Comparison of ENCODE assay signal across 14 cellular contexts in the genomic region with DNA sequence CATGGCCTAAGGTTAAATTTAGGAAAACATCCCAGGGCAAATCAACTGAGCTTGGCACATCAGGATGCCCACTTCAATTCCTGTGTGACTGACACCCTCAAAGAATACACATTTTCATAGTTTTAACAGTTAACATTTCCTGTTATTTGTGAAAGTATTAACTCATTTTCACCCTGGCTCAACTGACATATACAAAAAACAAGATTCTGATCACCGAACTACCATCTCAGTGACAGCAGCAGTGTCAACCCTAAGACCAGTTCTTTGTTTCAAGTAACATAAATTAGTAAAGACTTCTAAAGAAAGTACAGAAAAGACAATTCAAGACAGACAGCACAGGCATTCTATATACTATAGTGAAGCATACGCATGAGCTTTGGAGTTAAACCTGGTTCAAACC.
DNase-seq lines count a peak whose midpoint lies in the region; ATAC-seq lines count a peak whose summit lies in the region.
"Had no signal": no experiment of that assay in that cellular context is flagged by ENCODE, and none has a peak within 500 bp of the region (broad histone marks: within the 10 kb centered on the region; RNA-seq: fewer than 3 reads in every experiment).

No MANE protein-coding gene starts in this region.

- H3K27ac Mint-ChIP-seq in activated naive CD4-positive, alpha-beta T cell treated with anti-CD3 and anti-CD28 coated beads for 36 hours = peak overlapping the region; percentile 59
- no peak overlapping the region for H3K27ac Mint-ChIP-seq in activated naive CD4-positive, alpha-beta T cell treated with anti-CD3 and anti-CD28 coated beads, Interleukin-2, amount 10 ng/mL, durations not matched to agents 7 days and 5 days
- H3K27ac Mint-ChIP-seq in T-cell (peak overlapping the region; percentile 70 to 78), memory B cell (peak overlapping the region; percentile 85)
- H3K27ac Mint-ChIP-seq in stimulated activated naive CD8-positive, alpha-beta T cell treated with anti-CD3 and anti-CD28 coated beads, Interleukin-15, amount 100 ng/mL, for 72 hours = peak overlapping the region; percentile 90 to 91

- intact Hi-C loops in activated naive CD4-positive, alpha-beta T cell treated with anti-CD3 and anti-CD28 coated beads for 36 hours (cut with micrococcal nuclease) = no loop called here

- peaks cover 36% of the 10 kb centered on the region for H3K4me1 Mint-ChIP-seq in activated naive CD4-positive, alpha-beta T cell treated with anti-CD3 and anti-CD28 coated beads for 36 hours (ENCODE audit: low read depth)
- H3K4me1 Mint-ChIP-seq in activated naive CD4-positive, alpha-beta T cell treated with anti-CD3 and anti-CD28 coated beads, Interleukin-2, amount 10 ng/mL, durations not matched to agents 7 days and 5 days = peaks cover 20% of the 10 kb centered on the region
- H3K4me1 Mint-ChIP-seq in T-cell = peaks cover 22 to 44% (median 43%) of the 10 kb centered on the region in 3 donors
- H3K4me1 Mint-ChIP-seq in memory B cell = peaks cover 19% of the 10 kb centered on the region
- peaks cover 43% of the 10 kb centered on the region for H3K4me1 Mint-ChIP-seq in stimulated activated naive CD8-positive, alpha-beta T cell treated with anti-CD3 and anti-CD28 coated beads, Interleukin-15, amount 100 ng/mL, for 72 hours

- H3K27me3 Mint-ChIP-seq in activated naive CD4-positive, alpha-beta T cell treated with anti-CD3 and anti-CD28 coated beads for 36 hours (ENCODE audit: low read depth) = no peaks in the 10 kb centered on the region
- no peaks in the 10 kb centered on the region for H3K27me3 Mint-ChIP-seq in activated naive CD4-positive, alpha-beta T cell treated with anti-CD3 and anti-CD28 coated beads, Interleukin-2, amount 10 ng/mL, durations not matched to agents 7 days and 5 days
- H3K27me3 Mint-ChIP-seq in T-cell = no peaks in the 10 kb centered on the region
- H3K27me3 Mint-ChIP-seq in memory B cell = no peaks in the 10 kb centered on the region
- H3K27me3 Mint-ChIP-seq in stimulated activated naive CD8-positive, alpha-beta T cell treated with anti-CD3 and anti-CD28 coated beads, Interleukin-15, amount 100 ng/mL, for 72 hours = no peaks in the 10 kb centered on the region

- H3K9me3 Mint-ChIP-seq in activated naive CD4-positive, alpha-beta T cell treated with anti-CD3 and anti-CD28 coated beads for 36 hours = no peaks in the 10 kb centered on the region
- H3K9me3 Mint-ChIP-seq in activated naive CD4-positive, alpha-beta T cell treated with anti-CD3 and anti-CD28 coated beads, Interleukin-2, amount 10 ng/mL, durations not matched to agents 7 days and 5 days = no peaks in the 10 kb centered on the region
- H3K9me3 Mint-ChIP-seq in T-cell = no peaks in the 10 kb centered on the region
- H3K9me3 Mint-ChIP-seq in memory B cell = no peaks in the 10 kb centered on the region
- H3K9me3 Mint-ChIP-seq in stimulated activated naive CD8-positive, alpha-beta T cell treated with anti-CD3 and anti-CD28 coated beads, Interleukin-15, amount 100 ng/mL, for 72 hours = no peaks in the 10 kb centered on the region

- CTCF ChIA-PET in activated naive CD4-positive, alpha-beta T cell treated with anti-CD3 and anti-CD28 coated beads for 36 hours (lab: Charles Lee) = no interaction called here
- CTCF ChIA-PET in activated naive CD4-positive, alpha-beta T cell treated with anti-CD3 and anti-CD28 coated beads, Interleukin-2, amount 10 ng/mL, durations not matched to agents 7 days and 5 days (lab: Charles Lee) = no interaction called here
- CTCF ChIA-PET in T-cell (lab: Charles Lee) = no interaction called here

- no peak overlapping the region for H3K4me3 Mint-ChIP-seq in activated naive CD4-positive, alpha-beta T cell treated with anti-CD3 and anti-CD28 coated beads for 36 hours
- H3K4me3 Mint-ChIP-seq in activated naive CD4-positive, alpha-beta T cell treated with anti-CD3 and anti-CD28 coated beads, Interleukin-2, amount 10 ng/mL, durations not matched to agents 7 days and 5 days = no peak overlapping the region
- H3K4me3 Mint-ChIP-seq in T-cell = no peak overlapping the region
- no peak overlapping the region for H3K4me3 Mint-ChIP-seq in memory B cell
- H3K4me3 Mint-ChIP-seq in stimulated activated naive CD8-positive, alpha-beta T cell treated with anti-CD3 and anti-CD28 coated beads, Interleukin-15, amount 100 ng/mL, for 72 hours = peak overlapping the region in 1 of 2 donors; percentile 5

- DNase-seq in activated naive CD4-positive, alpha-beta T cell treated with anti-CD3 and anti-CD28 coated beads for 36 hours = no peak
- DNase-seq in activated naive CD4-positive, alpha-beta T cell treated with anti-CD3 and anti-CD28 coated beads, Interleukin-2, amount 10 ng/mL, durations not matched to agents 7 days and 5 days = no peak
- DNase-seq in T-cell (no peak), memory B cell (ENCODE audit: low spot score in 2 of 2) (no peak), MV-4-11 (lab: John Stamatoyannopoulos, UW) (no peak)
- no peak for DNase-seq in stimulated activated naive CD8-positive, alpha-beta T cell treated with anti-CD3 and anti-CD28 coated beads, Interleukin-15, amount 100 ng/mL, for 72 hours
- DNase-seq in activated effector memory CD4-positive, alpha-beta T cell treated with Interleukin-2 at 50 U/mL for 16 hours = no peak
- DNase-seq: caudate nucleus; effector CD8-positive, alpha-beta T cell; Karpas-422; kidney; NCI-H1417 treated with DMSO at 0.1 percent for 48 hours; ovary had no signal

- peaks cover 34% of the 10 kb centered on the region for H3K36me3 Mint-ChIP-seq in activated naive CD4-positive, alpha-beta T cell treated with anti-CD3 and anti-CD28 coated beads for 36 hours (ENCODE audit: low read depth)
- peaks cover 56% of the 10 kb centered on the region for H3K36me3 Mint-ChIP-seq in activated naive CD4-positive, alpha-beta T cell treated with anti-CD3 and anti-CD28 coated beads, Interleukin-2, amount 10 ng/mL, durations not matched to agents 7 days and 5 days
- H3K36me3 Mint-ChIP-seq in T-cell (peaks cover 56% of the 10 kb centered on the region), memory B cell (peaks cover 40% of the 10 kb centered on the region)

- POLR2A ChIA-PET in T-cell (lab: Charles Lee) = no interaction called here

- ATAC-seq in T-cell (replicated peaks in 1 of 4) = no peak
- ATAC-seq in memory B cell (ENCODE audit: low read depth) = no peak
- peak; percentile 33 for ATAC-seq in stimulated activated naive CD8-positive, alpha-beta T cell treated with anti-CD3 and anti-CD28 coated beads, Interleukin-15, amount 100 ng/mL, for 72 hours
- no peak for ATAC-seq in HG03460 (IDR thresholded peaks at IDR 0.05; ENCODE audit: unreplicated experiment)
